ENCODE assay signal across 29 cellular contexts in genomic region chr13:25231537-25231936, GRCh38. TPM values are rescaled to one million over a fixed set of nuclear protein-coding genes. Genes with fewer than 3 reads are reported as not detected.
"Had no signal": no experiment of that assay in that cellular context is flagged by ENCODE, and none has a peak within 500 bp of the region (broad histone marks: within the 10 kb centered on the region; RNA-seq: fewer than 3 reads in every experiment).

No MANE protein-coding gene starts in this region.

- ATAC-seq: activated CD8-positive, alpha-beta memory T cell treated with anti-CD3 and anti-CD28 coated beads, Interleukin-2, amount 10 ng/mL, durations not matched to agents 7 days and 5 days; activated naive CD4-positive, alpha-beta T cell treated with anti-CD3 and anti-CD28 coated beads, Interleukin-2, amount 50 U/mL, for 72 hours; activated naive CD8-positive, alpha-beta T cell treated with anti-CD3 and anti-CD28 coated beads, Interleukin-2, amount 50 U/mL, for 24 hours; body of pancreas; Panc1 had no signal

- DNase-seq: activated B cell treated with CpG ODN at 0.5 μM for 24 hours; activated CD4-positive, alpha-beta T cell treated with anti-CD3 and anti-CD28 coated beads for 1 hour; activated CD4-positive, alpha-beta T cell treated with anti-CD3 and anti-CD28 coated beads, Interleukin-2, amount 10 ng/mL, durations not matched to agents 24 days and 14 days; activated CD4-positive, alpha-beta T cell treated with anti-CD3 and anti-CD28 coated beads, Interleukin-2, amount 50 U/mL, for 48 hours; activated CD8-positive, alpha-beta memory T cell treated with anti-CD3 and anti-CD28 coated beads, Interleukin-2, amount 10 ng/mL, durations not matched to agents 7 days and 5 days; activated effector memory CD4-positive, alpha-beta T cell treated with Interleukin-2 at 50 U/mL for 16 hours; activated naive CD4-positive, alpha-beta T cell treated with Interleukin-2 at 50 U/mL for 16 hours; activated naive CD8-positive, alpha-beta T cell treated with anti-CD3 and anti-CD28 coated beads, Interleukin-2, amount 50 U/mL, for 24 hours; activated T-cell treated with anti-CD3 and anti-CD28 coated beads, Interleukin-2, amount 50 U/mL, for 24 hours; amniotic stem cell; body of pancreas; Karpas-422; MM.1S; NCI-H1105; NCI-H1436; NCI-H1694 treated with DMSO at 0.1 percent for 48 hours; NCI-H2029 treated with DMSO at 0.1 percent for 48 hours; NCI-H2171; NCI-H2227 treated with DMSO at 0.1 percent for 48 hours; NCI-H446 treated with DMSO at 0.1 percent for 48 hours; NCI-H526; Right ventricle myocardium superior had no signal

RNA-seq across cellular contexts. Expression of gene AMER2, which starts 59.4 kb away (rescaled TPM):
- total RNA-seq: activated B cell treated with CpG ODN at 0.5 μM for 24 hours; activated CD4-positive, alpha-beta T cell treated with anti-CD3 and anti-CD28 coated beads, Interleukin-2, amount 10 ng/mL, durations not matched to agents 24 days and 14 days; activated CD8-positive, alpha-beta memory T cell treated with anti-CD3 and anti-CD28 coated beads, Interleukin-2, amount 10 ng/mL, durations not matched to agents 7 days and 5 days; activated naive CD4-positive, alpha-beta T cell treated with anti-CD3 and anti-CD28 coated beads, Interleukin-2, amount 50 U/mL, for 72 hours; activated T-helper 1 cell treated with anti-CD3 and anti-CD28 coated beads, Interleukin-12 subunit alpha, Interleukin-12 subunit beta, Interleukin-2, Interleukin-4 antibody, amounts not matched to agents 30 ng/mL and 10 ng/mL and 1 ng/mL, durations not matched to agents 14 hours and 24 hours and 36 hours; ascending aorta; body of pancreas; bronchial epithelial cell; OCI-LY7; Right ventricle myocardium superior; SK-MEL-5 had no signal
